Comparison of ENCODE assay signal across 37 cellular contexts in genomic region chr12:19933924-19934323, GRCh38.
A peak's percentile ranks its signal among the peaks of the same experiment; 100 is the strongest.
DNase-seq lines count a peak whose midpoint lies in the region; ATAC-seq, FAIRE-seq and TF ChIP-seq lines count a peak whose summit lies in the region.
"Had no signal": no experiment of that assay in that cellular context is flagged by ENCODE, and none has a peak within 500 bp of the region (broad histone marks: within the 10 kb centered on the region; RNA-seq: fewer than 3 reads in every experiment).

No MANE protein-coding gene starts in this region.

- TF ChIP-seq CTCF in GM12878 (IDR thresholded peaks at IDR 0.05 in 2 of 3, conservative IDR thresholded peaks at IDR 0.05 in 1 of 3; ENCODE audit: control insufficient read depth in 2 of 3, extremely low read depth in 1 of 3, insufficient read depth in 1 of 3, low read depth in 3 of 3, low read length in 3 of 3), result no peak

- peaks cover 6% of the 10 kb centered on the region for H3K27me3 Mint-ChIP-seq in T-helper 17 cell
- H3K27me3 Mint-ChIP-seq: B cell; CD4-positive, CD25-positive, alpha-beta regulatory T cell had no signal

- 21% methylated on average over 3 of the region's 3 CpGs for WGBS in GM12878 (ENCODE audit: insufficient coverage, insufficient replicate concordance, low lambda C conversion rate, missing lambda C conversion rate)

- H3K4me1 Mint-ChIP-seq in T-helper 17 cell, result no peaks in the 10 kb centered on the region
- H3K4me1 Mint-ChIP-seq: B cell; CD14-positive monocyte; CD4-positive, alpha-beta memory T cell; CD4-positive, CD25-positive, alpha-beta regulatory T cell; CD8-positive, alpha-beta memory T cell had no signal

- POLR2A ChIA-PET in GM12878 (lab: Charles Lee), result no interaction called here

- intact Hi-C loops in GM12878 (cut with micrococcal nuclease; ENCODE audit: unreplicated experiment), result no loop called here

- ATAC-seq in GM18868 (IDR thresholded peaks at IDR 0.05; ENCODE audit: unreplicated experiment), result peak; percentile 40
- peak; percentile 56 for ATAC-seq in GM12878
- no peak for ATAC-seq in T-helper 17 cell
- ATAC-seq: A549; CD8-positive, alpha-beta T cell had no signal

- H3K27me3 ChIP-seq in Karpas-422 (ENCODE audit: low read length) (no peaks in the 10 kb centered on the region), GM12878 (replicated peaks in 1 of 2; ENCODE audit: control insufficient read depth in 2 of 2, insufficient read depth in 2 of 2, low read length in 1 of 2) (no peaks in the 10 kb centered on the region)
- H3K27me3 ChIP-seq: BE2C; BLaER1; BLaER1 treated with 17β-estradiol and CSF1 and Interleukin-3, amounts not matched to agents 10 nM and 100 nM had no signal

- in situ Hi-C loops in GM12878 (cut with MboI), result no loop called here

- H3K4me1 ChIP-seq in Karpas-422 (ENCODE audit: low read length), result no peaks in the 10 kb centered on the region
- no peaks in the 10 kb centered on the region for H3K4me1 ChIP-seq in GM12878 (ENCODE audit: control insufficient read depth, insufficient read depth, low read length)
- H3K4me1 ChIP-seq: A549, BE2C, BLaER1, Caco-2 had no signal

- H3K36me3 Mint-ChIP-seq in T-helper 17 cell (ENCODE audit: low read depth), result no peaks in the 10 kb centered on the region
- H3K36me3 Mint-ChIP-seq: CD14-positive monocyte; CD4-positive, alpha-beta memory T cell; CD4-positive, CD25-positive, alpha-beta regulatory T cell; CD8-positive, alpha-beta memory T cell; CD8-positive, alpha-beta T cell had no signal

- CTCF ChIA-PET in GM12878 (lab: Yijun Ruan, JAX), result interaction anchor here (1.0 to 1.4 kb wide), 2 partner anchors 188 to 287 kb away, joined by 3 to 4 read pairs; no protein-coding TSS in a partner anchor

- BruUV-seq in GM12878 (replicated peaks; lab: Mats Ljungman, UMichigan), result no TSS peak

- SMC1A ChIA-PET in GM12878 (lab: Charles Lee; ENCODE audit: uncharacterized antibody, unreplicated experiment), result interaction anchor here (0.8 to 1.6 kb wide), 4 partner anchors 10 to 417 kb away, joined by 3 to 5 read pairs (median 4); no protein-coding TSS in a partner anchor

- H3K36me3 ChIP-seq in Karpas-422 (ENCODE audit: insufficient read depth, low read length) (no peaks in the 10 kb centered on the region), GM12878 (ENCODE audit: control insufficient read depth in 2 of 2, insufficient read depth in 2 of 2, low read length in 1 of 2) (no peaks in the 10 kb centered on the region)
- H3K36me3 ChIP-seq: BE2C; BLaER1; BLaER1 treated with 17β-estradiol and CSF1 and Interleukin-3, amounts not matched to agents 10 nM and 100 nM had no signal

- no peaks in the 10 kb centered on the region for H3K9me2 ChIP-seq in Karpas-422 (replicated peaks; ENCODE audit: insufficient read depth, low read length)

- 0 out of 4 replicates have a peak, but pooled peaks of 1 of the 2 experiments have one; percentile 9 for TF ChIP-seq EP300 in GM12878 (IDR thresholded peaks at IDR 0.05; ENCODE audit: borderline replicate concordance in 1 of 2, control insufficient read depth in 1 of 2, low read depth in 2 of 2, low read length in 2 of 2)

- no peak overlapping the region for H3K4me2 ChIP-seq in Karpas-422 (ENCODE audit: low read depth, low read length, poor library complexity, severe bottlenecking)
- H3K4me2 ChIP-seq in GM12878 (ENCODE audit: control insufficient read depth, insufficient read depth), result no peak overlapping the region
- H3K4me2 ChIP-seq: A549; BLaER1; BLaER1 treated with 17β-estradiol and CSF1 and Interleukin-3, amounts not matched to agents 10 nM and 100 nM had no signal

- TF ChIP-seq RAD21 in GM12878 (IDR thresholded peaks at IDR 0.05; ENCODE audit: insufficient read depth, low read depth, low read length), result no peak

- DNase-seq in GM12891 (ENCODE audit: insufficient read length, low spot score) (no peak), Karpas-422 (peak; percentile 1), GM12878 (ENCODE audit: low read depth, low spot score) (no peak), T-helper 17 cell (no peak), cerebellar nuclear complex (lab: John Stamatoyannopoulos, UW) (no peak), H54 (ENCODE audit: insufficient read length, low spot score) (no peak), glomerular visceral epithelial cell (ENCODE audit: extremely low spot score) (no peak)
- DNase-seq: 8988T; ACHN; AML-193; BE2C; C1 segment of cervical spinal cord; Caco-2; Calu3; CD4-positive, alpha-beta memory T cell; CD4-positive, alpha-beta T cell; CD4-positive, CD25-positive, alpha-beta regulatory T cell; CD8-positive, alpha-beta memory T cell; CD8-positive, alpha-beta T cell; COR-L47; DMS 273 treated with DMSO at 0.1 percent for 48 hours; DMS153; DMS53; DMS79; DMS79 treated with DMSO at 0.1 percent for 48 hours; DND-41; EL had no signal

- H3K4me3 ChIP-seq in Karpas-422 (ENCODE audit: low read length) (no peak overlapping the region), GM12878 (no peak overlapping the region)
- H3K4me3 ChIP-seq: A549; BLaER1; BLaER1 treated with 17β-estradiol and CSF1 and Interleukin-3, amounts not matched to agents 10 nM and 100 nM had no signal

- H4K20me1 ChIP-seq in Karpas-422 (ENCODE audit: insufficient read depth, low read depth, low read length) (no peaks in the 10 kb centered on the region), GM12878 (ENCODE audit: control insufficient read depth, insufficient read depth) (no peaks in the 10 kb centered on the region)
- H4K20me1 ChIP-seq: BLaER1; BLaER1 treated with 17β-estradiol and CSF1 and Interleukin-3, amounts not matched to agents 10 nM and 100 nM had no signal

- H3K27ac Mint-ChIP-seq in T-helper 17 cell, result no peak overlapping the region
- H3K27ac Mint-ChIP-seq: B cell; CD14-positive monocyte; CD4-positive, alpha-beta memory T cell; CD4-positive, alpha-beta T cell; CD4-positive, CD25-positive, alpha-beta regulatory T cell; CD8-positive, alpha-beta memory T cell; CD8-positive, alpha-beta T cell had no signal

- no peak overlapping the region for H3K4me3 Mint-ChIP-seq in T-helper 17 cell
- H3K4me3 Mint-ChIP-seq: B cell; CD14-positive monocyte; CD4-positive, alpha-beta memory T cell; CD4-positive, alpha-beta T cell; CD4-positive, CD25-positive, alpha-beta regulatory T cell; CD8-positive, alpha-beta memory T cell; CD8-positive, alpha-beta T cell had no signal

- FAIRE-seq in GM12891 (lab: Jason Lieb, UNC) (no peak), GM12878 (lab: Jason Lieb, UNC) (no peak), H54 (lab: Jason Lieb, UNC) (no peak)
- FAIRE-seq: A204.1, A549, D721Med had no signal

- RAD21 ChIA-PET in GM12878 (lab: Charles Lee; ENCODE audit: unreplicated experiment), result interaction anchor here (1.5 kb wide), 1 partner anchor 11 kb away, joined by 3 read pairs; no protein-coding TSS in a partner anchor

- H3K9ac ChIP-seq in Karpas-422 (ENCODE audit: low read length) (no peak overlapping the region), GM12878 (ENCODE audit: control insufficient read depth, insufficient read depth, low read length) (no peak overlapping the region)
- H3K9ac ChIP-seq: BLaER1; BLaER1 treated with 17β-estradiol and CSF1 and Interleukin-3, amounts not matched to agents 10 nM and 100 nM had no signal

- H3K9me3 ChIP-seq in Karpas-422 (ENCODE audit: low read length), result no peaks in the 10 kb centered on the region
- H3K9me3 ChIP-seq in GM12878 (replicated peaks; ENCODE audit: control insufficient read depth, insufficient read depth, low read length), result no peaks in the 10 kb centered on the region
- no peaks in the 10 kb centered on the region for H3K9me3 ChIP-seq in T-helper 17 cell (ENCODE audit: control insufficient read depth, low read length, poor library complexity, severe bottlenecking)
- H3K9me3 ChIP-seq: A549; BE2C; BLaER1; BLaER1 treated with 17β-estradiol and CSF1 and Interleukin-3, amounts not matched to agents 10 nM and 100 nM; Caco-2 had no signal

- H2AFZ ChIP-seq in Karpas-422 (ENCODE audit: low read length) (no peak overlapping the region), GM12878 (ENCODE audit: control insufficient read depth, low read depth, low read length) (no peak overlapping the region)

- H3K79me2 ChIP-seq in Karpas-422 (ENCODE audit: low read length), result no peaks in the 10 kb centered on the region
- no peaks in the 10 kb centered on the region for H3K79me2 ChIP-seq in GM12878 (ENCODE audit: control insufficient read depth, insufficient read depth, low read length)

- TF ChIP-seq POLR2A in GM12891 (IDR thresholded peaks at IDR 0.05; ENCODE audit: low read depth, low read length), result no peak
- no peak for TF ChIP-seq POLR2A in GM12878 (IDR thresholded peaks at IDR 0.05; ENCODE audit: low read depth, low read length)
- TF ChIP-seq POLR2A in H54 (IDR thresholded peaks at IDR 0.05; ENCODE audit: low read depth, low read length), result no peak

- no peak overlapping the region for H3K27ac ChIP-seq in Karpas-422 (ENCODE audit: low read length)
- no peak overlapping the region for H3K27ac ChIP-seq in GM12878 (ENCODE audit: control insufficient read depth, insufficient read depth)
- H3K27ac ChIP-seq: 22Rv1; A549; BLaER1; BLaER1 treated with 17β-estradiol and CSF1 and Interleukin-3, amounts not matched to agents 10 nM and 100 nM; C4-2B had no signal

TF ChIP-seq in GM12891, 5 proteins besides CTCF, POLR2A, EP300 and RAD21:
- no peak for TF ChIP-seq POU2F2 (IDR thresholded peaks at IDR 0.05; ENCODE audit: low read depth, low read length)
- TF ChIP-seq TAF1 (IDR thresholded peaks at IDR 0.05; ENCODE audit: low read depth, low read length), result no peak
- TF ChIP-seq SPI1 (IDR thresholded peaks at IDR 0.05; ENCODE audit: low read depth, low read length), result peak; percentile 62
- no peak for TF ChIP-seq PAX5 (IDR thresholded peaks at IDR 0.05; ENCODE audit: insufficient read depth, low read length, severe bottlenecking)
- no peak for TF ChIP-seq POLR2AphosphoS5 (IDR thresholded peaks at IDR 0.05; ENCODE audit: low read depth, low read length)

TF ChIP-seq in GM12878, 131 proteins besides CTCF, POLR2A, EP300 and RAD21 (continues in another document):
- TF ChIP-seq BCL11A (IDR thresholded peaks at IDR 0.05; ENCODE audit: low read depth, low read length) (no peak), EZH2 (IDR thresholded peaks at IDR 0.05; ENCODE audit: borderline replicate concordance, control insufficient read depth, low read depth, low read length) (no peak), LARP7 (IDR thresholded peaks at IDR 0.05) (no peak), SRF (IDR thresholded peaks at IDR 0.05; ENCODE audit: low read depth in 2 of 2, low read length in 2 of 2) (no peak), SMAD1 (IDR thresholded peaks at IDR 0.05; ENCODE audit: low read depth, partially characterized antibody) (no peak), ASH2L (IDR thresholded peaks at IDR 0.05; ENCODE audit: borderline replicate concordance, low read depth) (no peak), CBX3 (IDR thresholded peaks at IDR 0.05; ENCODE audit: borderline replicate concordance, low read depth) (no peak), POLR2AphosphoS2 (IDR thresholded peaks at IDR 0.05; ENCODE audit: low read depth, low read length) (no peak), SPI1 (IDR thresholded peaks at IDR 0.05; ENCODE audit: borderline replicate concordance, insufficient read depth, low read depth, low read length) (peak; percentile 70; the same call in 1 of the 2 replicates), STAT1 (conservative IDR thresholded peaks at IDR 0.05) (no peak), BHLHE40 (IDR thresholded peaks at IDR 0.05; ENCODE audit: borderline replicate concordance in 1 of 2, low read depth in 2 of 2, low read length in 1 of 2) (peak; percentile 29 to 60; a peak in 1 of 4 replicates), POLR2AphosphoS5 (IDR thresholded peaks at IDR 0.05; ENCODE audit: low read length) (no peak)
